9 cellular contexts compared by ENCODE assay signal in the genomic region with DNA sequence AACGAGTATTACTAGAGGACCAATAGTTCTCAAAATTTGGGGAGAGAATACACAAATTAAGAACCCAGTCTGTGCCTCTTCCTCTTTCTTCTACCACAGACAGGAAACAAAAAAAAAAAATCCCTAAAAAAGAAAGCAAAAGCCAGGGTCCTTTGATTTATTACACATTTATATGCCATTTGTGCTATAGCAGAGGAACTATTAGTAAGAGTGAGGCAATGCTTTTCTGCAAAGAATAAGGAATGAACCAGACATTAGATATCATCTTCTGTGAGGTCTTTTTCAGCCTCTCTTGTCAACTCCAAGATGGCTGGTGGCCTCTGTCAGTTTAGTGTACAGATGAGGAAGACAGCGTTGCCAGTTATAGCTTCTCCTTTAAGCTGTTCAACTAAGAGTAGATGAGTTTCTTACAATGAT.
A peak's percentile ranks its signal among the peaks of the same experiment; 100 is the strongest.
DNase-seq lines count a peak whose midpoint lies in the region; ATAC-seq and TF ChIP-seq lines count a peak whose summit lies in the region.
"Had no signal": no experiment of that assay in that cellular context is flagged by ENCODE, and none has a peak within 500 bp of the region (broad histone marks: within the 10 kb centered on the region; RNA-seq: fewer than 3 reads in every experiment).

No MANE protein-coding gene starts in this region.

- CTCF ChIA-PET in A673 (lab: Charles Lee): no interaction called here
- CTCF ChIA-PET in activated CD8-positive, alpha-beta T cell treated with anti-CD3 and anti-CD28 coated beads for 36 hours (lab: Charles Lee): no interaction called here

- no TSS peak for BruUV-seq in A673 (replicated peaks; lab: Mats Ljungman, UMichigan)

- H3K27me3 ChIP-seq in A673 (replicated peaks; ENCODE audit: insufficient read depth, low read depth, low read length, poor library complexity) (no peaks in the 10 kb centered on the region), HAP-1 (ENCODE audit: low read depth) (no peaks in the 10 kb centered on the region)

- TF ChIP-seq CTCF in A673 (conservative IDR thresholded peaks at IDR 0.05; ENCODE audit: low read depth, low read length) (no peak), GM13977 (IDR thresholded peaks at IDR 0.05; ENCODE audit: extremely low read depth, insufficient read depth, missing control alignments) (no peak)
- no peak for TF ChIP-seq CTCF in activated CD8-positive, alpha-beta T cell treated with anti-CD3 and anti-CD28 coated beads for 36 hours (IDR thresholded peaks at IDR 0.05)

- POLR2A ChIA-PET in A673 (lab: Charles Lee; ENCODE audit: low non-redundant PET): no interaction called here
- POLR2A ChIA-PET in activated CD8-positive, alpha-beta T cell treated with anti-CD3 and anti-CD28 coated beads for 36 hours (lab: Charles Lee): interaction anchor here (0.7 kb wide), 1 partner anchor 1331 kb away, joined by 3 read pairs; no protein-coding TSS in a partner anchor

- no peaks in the 10 kb centered on the region for H3K36me3 ChIP-seq in A673 (ENCODE audit: insufficient read depth, low read length, poor library complexity, severe bottlenecking)
- no peaks in the 10 kb centered on the region for H3K36me3 ChIP-seq in HAP-1 (replicated peaks)

- no peak overlapping the region for H3K4me3 ChIP-seq in A673 (ENCODE audit: low read depth, low read length, poor library complexity, severe bottlenecking)
- H3K4me3 ChIP-seq in HAP-1: no peak overlapping the region

- peaks cover 35% of the 10 kb centered on the region for H3K4me1 Mint-ChIP-seq in activated CD8-positive, alpha-beta T cell treated with anti-CD3 and anti-CD28 coated beads for 36 hours (ENCODE audit: low read depth)

- H3K9me3 Mint-ChIP-seq in activated CD8-positive, alpha-beta T cell treated with anti-CD3 and anti-CD28 coated beads for 36 hours: peaks cover 2% of the 10 kb centered on the region

- no peaks in the 10 kb centered on the region for H3K27me3 Mint-ChIP-seq in activated CD8-positive, alpha-beta T cell treated with anti-CD3 and anti-CD28 coated beads for 36 hours

- H3K27ac Mint-ChIP-seq in activated CD8-positive, alpha-beta T cell treated with anti-CD3 and anti-CD28 coated beads for 36 hours: peak overlapping the region; percentile 90

- peak; percentile 3 for DNase-seq in A673 (ENCODE audit: low spot score)
- DNase-seq in activated CD8-positive, alpha-beta T cell treated with anti-CD3 and anti-CD28 coated beads for 36 hours: peak; percentile 25
- no peak for DNase-seq in GM13977 (ENCODE audit: low spot score)
- DNase-seq in DMS114 treated with DMSO at 0.1 percent for 48 hours (lab: John Stamatoyannopoulos, UW; ENCODE audit: unreplicated experiment): no peak
- no peak for DNase-seq in H4 (ENCODE audit: low spot score)
- DNase-seq in HAP-1 (ENCODE audit: low spot score in 2 of 2): no peak

- peaks cover 29% of the 10 kb centered on the region for H3K36me3 Mint-ChIP-seq in activated CD8-positive, alpha-beta T cell treated with anti-CD3 and anti-CD28 coated beads for 36 hours (ENCODE audit: low read depth)

- ATAC-seq in GM18909 (IDR thresholded peaks at IDR 0.05; ENCODE audit: poor library complexity, unreplicated experiment): peak; percentile 57
- peak; percentile 51 for ATAC-seq in HG03139 (IDR thresholded peaks at IDR 0.05; ENCODE audit: unreplicated experiment)
- peak; percentile 80 for ATAC-seq in activated CD8-positive, alpha-beta T cell treated with anti-CD3 and anti-CD28 coated beads for 36 hours

- intact Hi-C loops in A673 (cut with micrococcal nuclease; ENCODE audit: unreplicated experiment): no loop called here
- intact Hi-C loops in activated CD8-positive, alpha-beta T cell treated with anti-CD3 and anti-CD28 coated beads for 36 hours (cut with micrococcal nuclease): no loop called here

- in situ Hi-C loops in GM13977 (cut with MboI; ENCODE audit: low pct_unique_long_range_greater_than_20kb, low sequenced_read_pairs, unreplicated experiment): no loop called here
- in situ Hi-C loops in HAP-1 (cut with MboI; ENCODE audit: low sequenced_read_pairs): no loop called here

- H3K9me3 ChIP-seq in A673 (ENCODE audit: low read depth, low read length, poor library complexity, severe bottlenecking): no peaks in the 10 kb centered on the region
- no peaks in the 10 kb centered on the region for H3K9me3 ChIP-seq in HAP-1

- H3K27ac ChIP-seq in A673 (ENCODE audit: low read depth, low read length, poor library complexity, severe bottlenecking): no peak overlapping the region
- H3K27ac ChIP-seq: KMS-11 had no signal

- H3K4me3 Mint-ChIP-seq in activated CD8-positive, alpha-beta T cell treated with anti-CD3 and anti-CD28 coated beads for 36 hours: peak overlapping the region; percentile 51

- H3K4me1 ChIP-seq in A673 (ENCODE audit: insufficient read depth, low read length, poor library complexity, severe bottlenecking) (peaks cover 5% of the 10 kb centered on the region), HAP-1 (peaks cover 26% of the 10 kb centered on the region)

Comparison
In these comparisons a context has a peak if more than half of its experiments do, and no peak if none do; other contexts are left out.
1. DNase-seq: peak in A673 (single experiment) and activated CD8-positive, alpha-beta T cell treated with anti-CD3 and anti-CD28 coated beads for 36 hours (single experiment); none in GM13977 (single experiment), DMS114 treated with DMSO at 0.1 percent for 48 hours (single experiment), H4 (single experiment) and HAP-1 (0 of 2).
2. Peak in every context shown above with its lines, with median percentiles within 50 percentile points of each other: ATAC-seq.